In the genomic region with DNA sequence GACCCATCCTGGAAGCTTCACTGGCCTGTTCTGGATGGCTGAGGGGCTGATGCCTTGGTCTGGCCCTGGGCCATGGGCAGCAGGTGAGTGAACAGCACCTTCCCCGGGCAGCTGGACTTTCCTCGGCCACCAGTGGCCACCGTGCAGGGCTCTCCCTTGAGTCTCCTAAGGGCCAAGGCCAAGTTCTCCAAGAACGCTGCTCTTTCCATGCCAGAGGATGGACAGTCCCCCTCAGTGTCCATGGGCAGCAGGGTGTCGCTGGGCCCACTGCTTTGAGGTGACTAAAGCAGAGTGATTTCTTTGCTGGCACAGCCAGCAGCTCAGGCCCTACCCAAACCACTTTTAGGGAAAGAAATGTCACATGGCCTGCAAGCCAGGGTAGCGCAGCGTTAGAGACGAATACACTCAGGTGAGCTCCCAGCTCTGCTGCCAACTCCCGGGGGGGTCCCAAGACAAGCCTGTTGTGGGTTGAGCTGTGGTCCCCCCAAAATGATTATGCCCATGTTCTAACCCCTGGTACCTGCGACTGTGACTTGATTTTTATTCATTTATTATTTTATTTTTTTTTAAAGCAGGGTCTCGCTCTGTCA, we compare ENCODE assay signal across 20 cellular contexts.
"Had no signal": no experiment of that assay in that cellular context is flagged by ENCODE, and none has a peak within 500 bp of the region (broad histone marks: within the 10 kb centered on the region; RNA-seq: fewer than 3 reads in every experiment).

No MANE protein-coding gene starts in this region.

- H3K9ac ChIP-seq: SK-N-SH had no signal

- DNase-seq: KBM-7, MV-4-11, NCI-H1048, NCI-H1105, NCI-H1417, NCI-H1436 treated with DMSO at 0.1 percent for 48 hours, NCI-H1694, NCI-H187 treated with DMSO at 0.1 percent for 48 hours, NCI-H2029 treated with DMSO at 0.1 percent for 48 hours, NCI-H2171 treated with DMSO at 0.1 percent for 48 hours, NCI-H345, NCI-H446 treated with DMSO at 0.1 percent for 48 hours, NCI-H510A treated with DMSO at 0.1 percent for 48 hours, NCI-H526, SHP77, SK-N-SH, SW 1271 had no signal

- H3K27ac ChIP-seq: HL-60, RWPE1 had no signal

- H3K9me3 ChIP-seq: SK-N-SH had no signal

- H3K4me2 ChIP-seq: SK-N-SH had no signal

- FAIRE-seq: HTR-8/SVneo had no signal
